Comparison of ENCODE assay signal across 1 cellular context in genomic region chr12:116358850-116359761, GRCh38.
TF ChIP-seq lines count a peak whose summit lies in the region.

No MANE protein-coding gene starts in this region.

TF ChIP-seq in K562, 482 proteins besides CTCF, POLR2A, EP300 and RAD21 (continued from another document):
- TF ChIP-seq RFX5 (IDR thresholded peaks at IDR 0.05; ENCODE audit: low read depth, low read length) (no peak), THRB (CRISPR knock-in tag; conservative IDR thresholded peaks at IDR 0.05) (no peak), NCOR1 (IDR thresholded peaks at IDR 0.05) (peak; percentile 33; the same call in 1 of the 2 replicates), LARP7 (IDR thresholded peaks at IDR 0.05) (no peak), ZNF449 (CRISPR knock-in tag; IDR thresholded peaks at IDR 0.05) (no peak), TCFL5 (CRISPR knock-in tag; conservative IDR thresholded peaks at IDR 0.05) (no peak), MYC (IDR thresholded peaks at IDR 0.05; ENCODE audit: low read depth, low read length) (peak; percentile 8), MYC (CRISPR knock-in tag; IDR thresholded peaks at IDR 0.05; ENCODE audit: borderline replicate concordance, low read depth) (no peak), ZNF133 (CRISPR knock-in tag; IDR thresholded peaks at IDR 0.05) (no peak), RNF2 (IDR thresholded peaks at IDR 0.05) (peak; percentile 28; the same call in 1 of the 2 replicates), PYGO2 (tag; IDR thresholded peaks at IDR 0.05) (no peak), MNT (conservative IDR thresholded peaks at IDR 0.05) (peak in 1 of 2 experiments; percentile 52; a peak in 1 of 4 replicates), MIER1 (IDR thresholded peaks at IDR 0.05; ENCODE audit: low read depth) (peak; percentile 90), ZC3H8 (IDR thresholded peaks at IDR 0.05) (no peak), RCOR1 (IDR thresholded peaks at IDR 0.05; ENCODE audit: borderline replicate concordance in 1 of 2, low read depth in 2 of 2, low read length in 2 of 2) (peak; percentile 21 to 29; a peak in 1 of 4 replicates)
